ENCODE assay signal across 1 cellular context in the genomic region with DNA sequence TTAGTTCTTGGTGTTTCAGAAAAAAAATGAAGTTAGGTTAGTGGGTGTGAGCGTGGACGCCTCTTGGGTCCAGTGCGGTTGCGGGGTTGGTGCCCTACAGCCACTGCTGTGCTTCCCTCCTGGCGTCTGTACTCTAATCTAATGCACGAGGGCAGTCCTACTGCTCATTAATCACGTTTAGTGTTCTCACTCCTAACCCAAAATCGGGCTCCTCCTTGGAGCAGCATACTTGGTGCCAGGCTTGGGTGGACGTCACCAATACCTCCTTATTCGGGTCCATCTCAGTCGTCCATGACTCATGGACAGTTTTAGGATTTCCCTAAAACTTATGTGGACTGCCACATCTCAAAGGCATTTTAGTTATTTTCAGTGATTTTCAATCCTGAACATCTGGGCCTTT.
TF ChIP-seq lines count a peak whose summit lies in the region.

No MANE protein-coding gene starts in this region.

TF ChIP-seq in A549, 52 proteins besides CTCF, POLR2A, EP300 and RAD21 (continued from another document):
- no peak for TF ChIP-seq CHD2 (IDR thresholded peaks at IDR 0.05; ENCODE audit: low read length, partially characterized antibody)
TF ChIP-seq in A549: peak in this region for 1.
